ENCODE assay signal across 12 cellular contexts in the genomic region with DNA sequence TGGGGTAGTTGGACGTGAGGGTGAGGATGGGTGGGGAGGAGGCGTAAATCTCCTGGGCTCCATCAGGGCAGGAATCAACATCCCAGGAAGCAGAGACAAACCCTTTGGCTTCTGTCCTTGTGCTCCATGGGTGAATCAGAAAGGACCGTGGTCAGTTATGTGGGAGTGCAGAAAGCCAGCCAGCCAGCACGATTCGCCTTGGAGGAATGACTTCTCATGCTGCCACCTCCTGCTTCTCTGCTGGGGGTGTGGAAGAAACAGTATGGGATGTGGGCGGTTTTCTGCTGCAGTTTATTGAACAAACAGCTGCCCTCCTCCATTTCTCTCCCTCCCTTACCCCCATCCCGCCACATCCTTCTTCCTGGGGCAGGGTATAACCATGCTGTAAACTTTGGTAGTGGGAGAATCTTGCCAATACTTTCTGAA.
DNase-seq lines count a peak whose midpoint lies in the region; ATAC-seq and TF ChIP-seq lines count a peak whose summit lies in the region.
"Had no signal": no experiment of that assay in that cellular context is flagged by ENCODE, and none has a peak within 500 bp of the region (broad histone marks: within the 10 kb centered on the region; RNA-seq: fewer than 3 reads in every experiment).

No MANE protein-coding gene starts in this region.

- 28 to 39% methylated on average over 7 of the region's 7 CpGs for WGBS in tibial nerve, 2 donors

- H3K9ac ChIP-seq in fibroblast of lung (ENCODE audit: insufficient read depth, low read length) = no peak overlapping the region

- H3K27me3 ChIP-seq in Peyer's patch = no peaks in the 10 kb centered on the region
- no peaks in the 10 kb centered on the region for H3K27me3 ChIP-seq in fibroblast of lung (ENCODE audit: control insufficient read depth, insufficient read depth, low read length)
- H3K27me3 ChIP-seq in tibial nerve = no peaks in the 10 kb centered on the region

- H2AFZ ChIP-seq in fibroblast of lung (ENCODE audit: low read length) = peak overlapping the region; percentile 33

- no peak for TF ChIP-seq POLR2A in Peyer's patch (IDR thresholded peaks at IDR 0.05)
- no peak for TF ChIP-seq POLR2A in tibial nerve (IDR thresholded peaks at IDR 0.05)

- TF ChIP-seq CTCF in C4-2B (conservative IDR thresholded peaks at IDR 0.05) (no peak), Peyer's patch (IDR thresholded peaks at IDR 0.05) (no peak), fibroblast of lung (conservative IDR thresholded peaks at IDR 0.05 in 1 of 2, IDR thresholded peaks at IDR 0.05 in 1 of 2; ENCODE audit: low read depth in 1 of 2, low read length in 2 of 2) (no peak), tibial nerve (IDR thresholded peaks at IDR 0.05) (no peak)

- no peak for ATAC-seq in GM19397 (IDR thresholded peaks at IDR 0.05; ENCODE audit: unreplicated experiment)
- ATAC-seq: activated CD4-positive, alpha-beta T cell treated with anti-CD3 and anti-CD28 coated beads for 36 hours had no signal

- H4K20me1 ChIP-seq in fibroblast of lung (ENCODE audit: control insufficient read depth, extremely low read depth, insufficient read depth, low read length) = no peaks in the 10 kb centered on the region

- peak overlapping the region; percentile 72 for H3K27ac ChIP-seq in C4-2B
- H3K27ac ChIP-seq in Peyer's patch = peak overlapping the region in 3 of 4 donors; percentile 19 to 59 (median 46)
- H3K27ac ChIP-seq in fibroblast of lung (ENCODE audit: insufficient read depth, low read length) = no peak overlapping the region
- H3K27ac ChIP-seq in tibial nerve = peak overlapping the region in 2 of 4 donors; percentile 66 to 73
- H3K27ac ChIP-seq: HL-60 had no signal

- H3K79me2 ChIP-seq in fibroblast of lung (ENCODE audit: control insufficient read depth, insufficient read depth, low read length) = no peaks in the 10 kb centered on the region

- H3K4me2 ChIP-seq in fibroblast of lung (ENCODE audit: extremely low read depth, insufficient read depth, low read length) = peak overlapping the region; percentile 68

- DNase-seq in Peyer's patch = no peak
- peak; percentile 57 to 87 for DNase-seq in fibroblast of lung (ENCODE audit: low read depth in 2 of 2)
- peak; percentile 22 for DNase-seq in non-pigmented ciliary epithelial cell (ENCODE audit: low read depth)
- no peak for DNase-seq in NCI-H526 (lab: John Stamatoyannopoulos, UW)
- DNase-seq in AML-193 (lab: John Stamatoyannopoulos, UW) = no peak
- DNase-seq in tibial nerve (ENCODE audit: low spot score in 2 of 2) = no peak
- DNase-seq: activated CD4-positive, alpha-beta T cell treated with anti-CD3 and anti-CD28 coated beads for 36 hours; central memory CD4-positive, alpha-beta T cell had no signal

- H3K4me1 ChIP-seq in Peyer's patch (peaks cover 0 to 26% (median 0%) of the 10 kb centered on the region in 4 donors), fibroblast of lung (ENCODE audit: control insufficient read depth, extremely low read depth, insufficient read depth, low read length) (peaks cover 13% of the 10 kb centered on the region), tibial nerve (peaks cover 0 to 28% (median 7%) of the 10 kb centered on the region in 4 donors)

- H3K9me3 ChIP-seq in Peyer's patch (no peaks in the 10 kb centered on the region), fibroblast of lung (ENCODE audit: control insufficient read depth, insufficient read depth, low read depth, low read length) (no peaks in the 10 kb centered on the region), tibial nerve (no peaks in the 10 kb centered on the region)

- no peak overlapping the region for H3K4me3 ChIP-seq in Peyer's patch
- H3K4me3 ChIP-seq in fibroblast of lung (replicated peaks in 1 of 4; ENCODE audit: control extremely low read depth in 1 of 4, insufficient read depth in 1 of 4, low read depth in 3 of 4, low read length in 4 of 4) = no peak overlapping the region
- no peak overlapping the region for H3K4me3 ChIP-seq in tibial nerve
- H3K4me3 ChIP-seq: lung had no signal

- H3K36me3 ChIP-seq in Peyer's patch (no peaks in the 10 kb centered on the region), fibroblast of lung (ENCODE audit: control insufficient read depth, insufficient read depth, low read length) (no peaks in the 10 kb centered on the region), tibial nerve (no peaks in the 10 kb centered on the region)

- no peak for TF ChIP-seq EP300 in tibial nerve (IDR thresholded peaks at IDR 0.05)

Comparison
In these comparisons a context has a peak if more than half of its experiments do, and no peak if none do; other contexts are left out.
1. DNase-seq: peak in fibroblast of lung (2 of 2) and non-pigmented ciliary epithelial cell (single experiment); none in Peyer's patch (0 of 3), NCI-H526 (0 of 2), AML-193 (0 of 2) and tibial nerve (0 of 2).